Comparison of ENCODE assay signal across 1 cellular context in the genomic region with DNA sequence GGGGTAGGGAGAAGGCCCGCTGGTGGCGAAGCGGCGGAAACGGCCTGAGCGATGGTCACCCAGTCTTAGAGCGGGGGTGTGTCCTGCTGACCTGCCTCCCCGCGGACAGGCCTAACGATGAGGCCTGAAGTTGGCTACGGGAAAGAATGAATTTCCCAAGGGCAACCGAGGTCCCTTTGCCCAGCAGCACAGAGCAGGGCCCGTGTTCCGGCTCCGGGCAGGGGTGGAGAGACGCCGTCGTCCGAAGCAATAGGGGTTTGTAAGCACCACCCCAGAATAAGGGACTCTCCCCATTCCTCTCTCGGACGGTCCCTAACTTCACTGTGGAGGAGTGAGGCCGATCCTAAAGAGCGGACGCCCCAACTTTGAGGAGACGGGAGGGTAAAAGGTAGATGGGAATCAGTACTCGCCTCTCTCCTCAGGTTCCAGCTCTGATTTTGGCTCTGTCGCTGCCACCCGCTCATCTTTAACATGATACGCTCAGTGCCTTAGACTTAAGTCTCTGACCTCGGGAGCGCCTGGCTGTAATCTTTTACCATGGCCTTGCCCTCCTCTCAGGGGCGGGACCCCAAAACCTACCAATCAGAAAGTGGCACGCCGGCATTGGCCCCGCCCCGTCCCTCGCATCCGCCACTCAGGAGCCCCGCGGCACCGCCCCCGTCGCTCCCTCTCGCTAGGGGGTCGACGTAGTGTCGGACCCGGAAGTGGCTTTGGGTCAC.
TF ChIP-seq lines count a peak whose summit lies in the region.

DDIT3 (minus strand) TSS at position 507 of the 719 bp plus-strand sequence. CDS start 3,108 bp downstream, outside the sequence.

TF ChIP-seq in K562, 482 proteins besides CTCF, POLR2A, EP300 and RAD21 (continued from another document and continues in another):
- TF ChIP-seq, protein P1, sequence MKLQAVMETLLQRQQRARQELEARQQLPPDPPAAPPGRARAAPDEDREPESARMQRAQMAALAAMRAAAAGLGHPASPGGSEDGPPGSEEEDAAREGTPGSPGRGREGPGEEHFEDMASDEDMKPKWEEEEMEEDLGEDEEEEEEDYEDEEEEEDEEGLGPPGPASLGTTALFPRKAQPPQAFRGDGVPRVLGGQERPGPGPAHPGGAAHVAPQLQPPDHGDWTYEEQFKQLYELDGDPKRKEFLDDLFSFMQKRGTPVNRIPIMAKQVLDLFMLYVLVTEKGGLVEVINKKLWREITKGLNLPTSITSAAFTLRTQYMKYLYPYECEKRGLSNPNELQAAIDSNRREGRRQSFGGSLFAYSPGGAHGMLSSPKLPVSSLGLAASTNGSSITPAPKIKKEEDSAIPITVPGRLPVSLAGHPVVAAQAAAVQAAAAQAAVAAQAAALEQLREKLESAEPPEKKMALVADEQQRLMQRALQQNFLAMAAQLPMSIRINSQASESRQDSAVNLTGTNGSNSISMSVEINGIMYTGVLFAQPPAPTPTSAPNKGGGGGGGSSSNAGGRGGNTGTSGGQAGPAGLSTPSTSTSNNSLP (IDR thresholded peaks at IDR 0.05; ENCODE audit: borderline replicate concordance, low read depth, low read length) = no peak
- TF ChIP-seq SMARCA4 (IDR thresholded peaks at IDR 0.05) (no peak), NFRKB (IDR thresholded peaks at IDR 0.05; ENCODE audit: low read depth) (peak; percentile 53; the same call in 1 of the 2 replicates), CBX3 (IDR thresholded peaks at IDR 0.05; ENCODE audit: borderline replicate concordance in 1 of 2, low read length in 2 of 2) (no peak; a peak in 1 of 3 replicates), NCOA4 (IDR thresholded peaks at IDR 0.05; ENCODE audit: partially characterized antibody) (no peak), BRCA1 (IDR thresholded peaks at IDR 0.05) (no peak), BRCA1 (CRISPR knock-in tag; IDR thresholded peaks at IDR 0.05) (0 out of 2 replicates have a peak, but pooled peaks have one; percentile 62), MAZ (CRISPR knock-in tag; conservative IDR thresholded peaks at IDR 0.05 in 1 of 2, IDR thresholded peaks at IDR 0.05 in 1 of 2) (peak in 1 of 2 experiments; percentile 33; a peak in 2 of 4 replicates), STAG1 (CRISPR knock-in tag; IDR thresholded peaks at IDR 0.05; ENCODE audit: borderline replicate concordance) (peak; percentile 59), ARNT (IDR thresholded peaks at IDR 0.05) (peak in 1 of 2 experiments; percentile 64; a peak in 2 of 4 replicates), ZNF696 (CRISPR knock-in tag; conservative IDR thresholded peaks at IDR 0.05) (no peak), PHF21A (IDR thresholded peaks at IDR 0.05; ENCODE audit: borderline replicate concordance, low read depth) (0 out of 2 replicates have a peak, but pooled peaks have one; percentile 56), SP2 (IDR thresholded peaks at IDR 0.05; ENCODE audit: extremely low read depth, low read depth, low read length, poor library complexity, severe bottlenecking) (peak; percentile 52), ZNF79 (CRISPR knock-in tag; IDR thresholded peaks at IDR 0.05; ENCODE audit: low read depth) (0 out of 2 replicates have a peak, but pooled peaks have one; percentile 27), ATF7 (IDR thresholded peaks at IDR 0.05) (peak; percentile 85), MTA3 (IDR thresholded peaks at IDR 0.05; ENCODE audit: borderline replicate concordance) (peak; percentile 94), ZNF785 (CRISPR knock-in tag; IDR thresholded peaks at IDR 0.05) (no peak), GTF2A2 (tag; IDR thresholded peaks at IDR 0.05) (peak; percentile 74), DEAF1 (CRISPR knock-in tag; IDR thresholded peaks at IDR 0.05) (0 out of 2 replicates have a peak, but pooled peaks have one; percentile 38), ZKSCAN3 (CRISPR knock-in tag; IDR thresholded peaks at IDR 0.05) (no peak), SETDB1 (IDR thresholded peaks at IDR 0.05; ENCODE audit: low read length) (no peak), ZNF134 (CRISPR knock-in tag; conservative IDR thresholded peaks at IDR 0.05) (peak; percentile 49; the same call in 1 of the 2 replicates), RBM14 (IDR thresholded peaks at IDR 0.05; ENCODE audit: borderline replicate concordance, insufficient read depth, low read depth, low read length) (no peak), ZNF668 (CRISPR knock-in tag; IDR thresholded peaks at IDR 0.05) (0 out of 2 replicates have a peak, but pooled peaks have one; percentile 26), ZNF507 (tag; conservative IDR thresholded peaks at IDR 0.05) (no peak), ZNF347 (CRISPR knock-in tag; IDR thresholded peaks at IDR 0.05; ENCODE audit: low read depth) (peak; percentile 54; the same call in 1 of the 2 replicates), BRD4 (IDR thresholded peaks at IDR 0.05) (peak; percentile 57; the same call in 1 of the 2 replicates), TBL1XR1 (IDR thresholded peaks at IDR 0.05; ENCODE audit: low read length in 2 of 2) (peak; percentile 13; a peak in 2 of 4 replicates), CXXC5 (CRISPR knock-in tag; IDR thresholded peaks at IDR 0.05) (peak; percentile 70), E2F1 (CRISPR knock-in tag; IDR thresholded peaks at IDR 0.05) (peak; percentile 85), RBM15 (IDR thresholded peaks at IDR 0.05; ENCODE audit: insufficient read depth, low read length) (no peak), ZNF518B (CRISPR knock-in tag; IDR thresholded peaks at IDR 0.05) (0 out of 2 replicates have a peak, but pooled peaks have one; percentile 27), EZH2 (IDR thresholded peaks at IDR 0.05; ENCODE audit: borderline replicate concordance, low read depth, low read length) (no peak), HDAC8 (tag; IDR thresholded peaks at IDR 0.05) (peak; percentile 67; the same call in 1 of the 2 replicates), E2F4 (CRISPR knock-in tag; IDR thresholded peaks at IDR 0.05; ENCODE audit: low read depth) (no peak), FUS (optimal IDR thresholded peaks at IDR 0.05; ENCODE audit: low read depth, low read length) (no peak), SIX5 (IDR thresholded peaks at IDR 0.05; ENCODE audit: borderline replicate concordance in 1 of 2, insufficient read depth in 1 of 2, low read depth in 1 of 2, low read length in 2 of 2) (no peak), POLR2H (tag; IDR thresholded peaks at IDR 0.05; ENCODE audit: low read depth) (peak; percentile 99), ELK1 (CRISPR knock-in tag; IDR thresholded peaks at IDR 0.05) (no peak), ETV1 (tag; conservative IDR thresholded peaks at IDR 0.05; ENCODE audit: low read depth) (peak; percentile 24; the same call in 1 of the 2 replicates), ZNF12 (CRISPR knock-in tag; IDR thresholded peaks at IDR 0.05) (no peak), EP400 (IDR thresholded peaks at IDR 0.05) (peak; percentile 90), FOXK2 (conservative IDR thresholded peaks at IDR 0.05 in 1 of 2, IDR thresholded peaks at IDR 0.05 in 1 of 2; ENCODE audit: low read depth in 2 of 2) (no peak), GABPB1 (CRISPR knock-in tag; IDR thresholded peaks at IDR 0.05) (peak; percentile 68; the same call in 1 of the 2 replicates), SMAD1 (IDR thresholded peaks at IDR 0.05; ENCODE audit: low read depth, low read length, partially characterized antibody) (peak; percentile 98)
- TF ChIP-seq, protein P2, sequence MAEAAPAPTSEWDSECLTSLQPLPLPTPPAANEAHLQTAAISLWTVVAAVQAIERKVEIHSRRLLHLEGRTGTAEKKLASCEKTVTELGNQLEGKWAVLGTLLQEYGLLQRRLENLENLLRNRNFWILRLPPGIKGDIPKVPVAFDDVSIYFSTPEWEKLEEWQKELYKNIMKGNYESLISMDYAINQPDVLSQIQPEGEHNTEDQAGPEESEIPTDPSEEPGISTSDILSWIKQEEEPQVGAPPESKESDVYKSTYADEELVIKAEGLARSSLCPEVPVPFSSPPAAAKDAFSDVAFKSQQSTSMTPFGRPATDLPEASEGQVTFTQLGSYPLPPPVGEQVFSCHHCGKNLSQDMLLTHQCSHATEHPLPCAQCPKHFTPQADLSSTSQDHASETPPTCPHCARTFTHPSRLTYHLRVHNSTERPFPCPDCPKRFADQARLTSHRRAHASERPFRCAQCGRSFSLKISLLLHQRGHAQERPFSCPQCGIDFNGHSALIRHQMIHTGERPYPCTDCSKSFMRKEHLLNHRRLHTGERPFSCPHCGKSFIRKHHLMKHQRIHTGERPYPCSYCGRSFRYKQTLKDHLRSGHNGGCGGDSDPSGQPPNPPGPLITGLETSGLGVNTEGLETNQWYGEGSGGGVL (CRISPR knock-in tag; IDR thresholded peaks at IDR 0.05) = no peak
- TF ChIP-seq, protein P3, sequence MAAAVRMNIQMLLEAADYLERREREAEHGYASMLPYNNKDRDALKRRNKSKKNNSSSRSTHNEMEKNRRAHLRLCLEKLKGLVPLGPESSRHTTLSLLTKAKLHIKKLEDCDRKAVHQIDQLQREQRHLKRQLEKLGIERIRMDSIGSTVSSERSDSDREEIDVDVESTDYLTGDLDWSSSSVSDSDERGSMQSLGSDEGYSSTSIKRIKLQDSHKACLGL (CRISPR knock-in tag; IDR thresholded peaks at IDR 0.05; ENCODE audit: borderline replicate concordance, poor library complexity, severe bottlenecking) = no peak
